ENCODE assay signal across 19 cellular contexts in genomic region chr21:45837936-45838335, GRCh38.
"Had no signal": no experiment of that assay in that cellular context is flagged by ENCODE, and none has a peak within 500 bp of the region (broad histone marks: within the 10 kb centered on the region; RNA-seq: fewer than 3 reads in every experiment).

No MANE protein-coding gene starts in this region.

- H3K9me3 ChIP-seq: testis had no signal

- H3K4me3 Mint-ChIP-seq: natural killer cell, neural crest cell had no signal

- H3K4me3 ChIP-seq: coronary artery, lung, ovary, testis, tibial nerve had no signal

- H3K4me1 ChIP-seq: testis, tibial nerve had no signal

- H3K27ac Mint-ChIP-seq: natural killer cell, progenitor cell of endocrine pancreas had no signal

- H3K27me3 ChIP-seq: ovary, testis, tibial nerve had no signal

- DNase-seq: central memory CD4-positive, alpha-beta T cell; effector memory CD4-positive, alpha-beta T cell; kidney; left colon; left ventricle myocardium superior; mesendoderm; natural killer cell; ovary; right cardiac atrium; small intestine; stimulated activated CD4-positive, alpha-beta T cell treated with anti-CD3 and anti-CD28 coated beads, Interleukin-12 subunit alpha, Interleukin-12 subunit beta, amount 100 ng/mL, for 4 hours; stimulated activated CD4-positive, alpha-beta T cell treated with anti-CD3 and anti-CD28 coated beads, Interleukin-2, amount 100 ng/mL, for 48 hours; stimulated activated naive CD8-positive, alpha-beta T cell treated with anti-CD3 and anti-CD28 coated beads, Interleukin-15, Interleukin-2, amounts not matched to agents 100 U/mL and 50 U/mL, for 24 hours; testis had no signal

- H3K36me3 ChIP-seq: ovary, tibial nerve had no signal

- H3K27me3 Mint-ChIP-seq: progenitor cell of endocrine pancreas had no signal

- H3K4me1 Mint-ChIP-seq: natural killer cell had no signal
